In the genomic region with DNA sequence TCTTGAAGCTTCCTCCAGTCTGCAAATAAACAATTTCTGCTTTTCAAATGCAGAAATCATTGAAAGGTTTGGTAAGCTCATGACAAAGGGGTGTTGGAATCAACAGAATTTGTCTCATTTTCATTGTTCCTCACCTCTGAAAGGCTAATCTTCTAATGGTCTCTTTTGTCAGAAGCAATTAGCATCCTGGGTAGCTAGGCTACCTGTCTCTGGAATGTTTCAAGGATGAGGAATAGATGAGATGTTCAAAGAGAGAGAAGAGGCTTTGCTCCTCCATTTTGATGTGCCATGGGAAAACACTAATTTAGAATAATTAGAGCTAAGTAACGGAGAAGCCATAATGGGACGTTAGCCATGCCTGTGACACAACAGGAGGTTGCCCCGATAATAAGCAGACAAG, we compare ENCODE assay signal across 23 cellular contexts. TPM values are rescaled to one million over a fixed set of nuclear protein-coding genes. Genes with fewer than 3 reads are reported as not detected.
DNase-seq lines count a peak whose midpoint lies in the region; ATAC-seq and TF ChIP-seq lines count a peak whose summit lies in the region.
"Had no signal": no experiment of that assay in that cellular context is flagged by ENCODE, and none has a peak within 500 bp of the region (broad histone marks: within the 10 kb centered on the region; RNA-seq: fewer than 3 reads in every experiment).

No MANE protein-coding gene starts in this region.

- H3K27ac ChIP-seq in PC-9: no peak overlapping the region
- H3K27ac ChIP-seq in iPS-18a (ENCODE audit: low read length): no peak overlapping the region
- H3K27ac ChIP-seq: BLaER1 had no signal

- no peak overlapping the region for H3K4me2 ChIP-seq in PC-9
- H3K4me2 ChIP-seq: BLaER1 had no signal

- no peak overlapping the region for H3K4me3 ChIP-seq in PC-9
- H3K4me3 ChIP-seq in iPS-18a (ENCODE audit: low read length): peak overlapping the region; percentile 8
- H3K4me3 ChIP-seq: BLaER1 had no signal

- H3K4me1 ChIP-seq in PC-9 (replicated peaks; ENCODE audit: insufficient read depth) (no peaks in the 10 kb centered on the region), iPS-18a (ENCODE audit: control insufficient read depth, low read depth, low read length) (peaks cover 31% of the 10 kb centered on the region)
- H3K4me1 ChIP-seq: BLaER1 had no signal

- POLR2A ChIA-PET in PC-9 (lab: Charles Lee; ENCODE audit: unreplicated experiment): no interaction called here

- H4K20me1 ChIP-seq in PC-9 (ENCODE audit: insufficient read depth): no peaks in the 10 kb centered on the region
- H4K20me1 ChIP-seq: BLaER1 had no signal

- DNase-seq in NCI-H748 (lab: John Stamatoyannopoulos, UW; ENCODE audit: unreplicated experiment) (peak; percentile 63), NCI-H748 treated with DMSO at 0.1 percent for 48 hours (lab: John Stamatoyannopoulos, UW) (no peak), PC-9 (no peak), activated gamma-delta T cell (lab: John Stamatoyannopoulos, UW) (no peak)
- DNase-seq: 8988T; CD8-positive, alpha-beta memory T cell; DMS79 treated with DMSO at 0.1 percent for 48 hours; GDM1; KG1; NCI-H1436; NCI-H2081 treated with DMSO at 0.1 percent for 48 hours; NCI-H2227 treated with DMSO at 0.1 percent for 48 hours; NK-92 treated with Interleukin-12 subunit alpha and Interleukin-12 subunit beta, amount 100 ng/mL, for 24 hours; OCI-M1; RPMI8226; SIG-M5 had no signal

- intact Hi-C loops in PC-9 (cut with micrococcal nuclease; ENCODE audit: unreplicated experiment): no loop called here

- TF ChIP-seq CTCF in PC-9 (conservative IDR thresholded peaks at IDR 0.05): no peak

- H3F3A ChIP-seq in PC-9 (ENCODE audit: insufficient read depth, low read depth): no peaks in the 10 kb centered on the region

- H3K79me2 ChIP-seq in PC-9 (ENCODE audit: low read depth): no peaks in the 10 kb centered on the region

- H3K27me3 ChIP-seq in PC-9 (ENCODE audit: insufficient read depth, low read depth): no peaks in the 10 kb centered on the region
- H3K27me3 ChIP-seq in iPS-18a (ENCODE audit: control insufficient read depth, insufficient read depth, low read length): no peaks in the 10 kb centered on the region
- H3K27me3 ChIP-seq: BLaER1 had no signal

- H2AFZ ChIP-seq in PC-9: peak overlapping the region; percentile 7; the same call in 1 of the 2 replicates

- CTCF ChIA-PET in PC-9 (lab: Charles Lee): no interaction called here

- ATAC-seq in HG03439 (IDR thresholded peaks at IDR 0.05; ENCODE audit: unreplicated experiment) (no peak), GM18867 (IDR thresholded peaks at IDR 0.05; ENCODE audit: unreplicated experiment) (no peak), GM21423 (IDR thresholded peaks at IDR 0.05; ENCODE audit: unreplicated experiment) (no peak)
- ATAC-seq: HCT116, HepG2 had no signal

- H3K36me3 ChIP-seq in PC-9 (ENCODE audit: low read depth): no peaks in the 10 kb centered on the region
- H3K36me3 ChIP-seq in iPS-18a (ENCODE audit: control insufficient read depth, low read depth, low read length): no peaks in the 10 kb centered on the region
- H3K36me3 ChIP-seq: BLaER1 had no signal

- no peak overlapping the region for H3K9ac ChIP-seq in iPS-18a (ENCODE audit: low read length)
- H3K9ac ChIP-seq: BLaER1 had no signal

- no TSS peak for BruUV-seq in PC-9 (replicated peaks; lab: Mats Ljungman, UMichigan)

- H3K9me3 ChIP-seq in PC-9 (ENCODE audit: insufficient read depth, low read depth) (no peaks in the 10 kb centered on the region), iPS-18a (ENCODE audit: control insufficient read depth, low read depth, low read length) (no peaks in the 10 kb centered on the region)
- H3K9me3 ChIP-seq: BLaER1 had no signal

- H3K9me2 ChIP-seq in PC-9 (ENCODE audit: insufficient read depth): no peaks in the 10 kb centered on the region

RNA-seq across cellular contexts. Expression of a gene that starts 43.5 kb away (rescaled TPM):
- 19.4 and 20.3 TPM in 2 replicates for total RNA-seq in PC-9 (2021)
